Comparison of ENCODE assay signal across 9 cellular contexts in genomic region chr1:161305872-161306519, GRCh38. TPM values are rescaled to one million over a fixed set of nuclear protein-coding genes. Genes with fewer than 3 reads are reported as not detected.
A peak's percentile ranks its signal among the peaks of the same experiment; 100 is the strongest.
DNase-seq lines count a peak whose midpoint lies in the region; ATAC-seq and TF ChIP-seq lines count a peak whose summit lies in the region.
"Had no signal": no experiment of that assay in that cellular context is flagged by ENCODE, and none has a peak within 500 bp of the region (broad histone marks: within the 10 kb centered on the region; RNA-seq: fewer than 3 reads in every experiment).

No MANE protein-coding gene starts in this region.

- no peak overlapping the region for H3K4me3 ChIP-seq in endocrine pancreas (ENCODE audit: control insufficient read depth, insufficient read depth, low read length)

- peak; percentile 77 for ATAC-seq in HG02798 (IDR thresholded peaks at IDR 0.05; ENCODE audit: poor library complexity, unreplicated experiment)
- ATAC-seq in GM19467 (IDR thresholded peaks at IDR 0.05; ENCODE audit: unreplicated experiment) = no peak

- H3K36me3 ChIP-seq in endocrine pancreas (ENCODE audit: control insufficient read depth, insufficient read depth, low read length) = no peaks in the 10 kb centered on the region

- no peaks in the 10 kb centered on the region for H3K9me3 ChIP-seq in endocrine pancreas (ENCODE audit: control insufficient read depth, low read length)

- peak overlapping the region; percentile 23 for H3K9ac ChIP-seq in endocrine pancreas (ENCODE audit: control insufficient read depth, insufficient read depth, low read length)

- no peaks in the 10 kb centered on the region for H3K27me3 ChIP-seq in endocrine pancreas (ENCODE audit: control insufficient read depth, insufficient read depth, low read length)

- no peaks in the 10 kb centered on the region for H3K4me1 ChIP-seq in endocrine pancreas (ENCODE audit: control insufficient read depth, insufficient read depth, low read length)

- peak; percentile 46 for TF ChIP-seq CTCF in GM10266 (IDR thresholded peaks at IDR 0.05; ENCODE audit: control insufficient read depth, insufficient read depth, low read depth, missing control alignments)

- DNase-seq in GM10266 (ENCODE audit: extremely low spot score) = peak; percentile 85
- DNase-seq in NCI-H2227 (lab: John Stamatoyannopoulos, UW; ENCODE audit: unreplicated experiment) = peak; percentile 86
- peak; percentile 93 for DNase-seq in activated CD8-positive, alpha-beta memory T cell treated with anti-CD3 and anti-CD28 coated beads for 24 hours
- peak; percentile 92 for DNase-seq in mesenteric fat pad (ENCODE audit: low spot score)
- DNase-seq in stimulated activated CD8-positive, alpha-beta memory T cell treated with anti-CD3 and anti-CD28 coated beads, Interleukin-15, amount 100 ng/mL, for 1 hour (ENCODE audit: low read depth) = peak; percentile 68

RNA-seq across cellular contexts. Expression of gene MPZ, which starts 3.8 kb away (rescaled TPM):
- total RNA-seq in mesenteric fat pad = 5.5 TPM

RNA-seq across cellular contexts. Expression of gene SDHC, which starts 8.2 kb away (rescaled TPM):
- 201 TPM for total RNA-seq in mesenteric fat pad

RNA-seq across cellular contexts. Expression of gene PCP4L1, which starts 47.5 kb away (rescaled TPM):
- 0.22 TPM for total RNA-seq in mesenteric fat pad
- total RNA-seq: pulmonary artery endothelial cell had no signal
